Comparison of ENCODE assay signal across 1 cellular context in the genomic region with DNA sequence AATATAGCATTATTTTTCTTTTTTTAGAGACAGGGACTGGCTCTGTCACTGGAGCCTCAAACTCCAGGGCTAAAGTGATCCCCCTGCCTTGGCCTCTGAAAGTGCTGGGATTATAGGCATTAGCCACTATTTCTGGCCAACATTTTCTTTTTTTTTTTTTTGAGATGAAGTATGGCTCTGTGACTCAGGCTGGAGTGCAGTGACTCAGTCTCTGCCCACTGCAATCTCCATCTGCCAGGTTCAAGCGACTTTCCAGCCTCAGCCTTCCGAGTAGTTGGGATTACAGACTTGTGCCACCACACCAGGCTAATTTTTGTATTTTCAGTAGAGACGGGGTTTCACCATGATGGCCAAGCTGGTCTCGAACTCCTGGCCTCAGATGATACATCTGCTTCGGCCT.
TF ChIP-seq lines count a peak whose summit lies in the region.

No MANE protein-coding gene starts in this region.

TF ChIP-seq in GM23338, 12 proteins besides CTCF, POLR2A, EP300 and RAD21 (continued from another document):
- TF ChIP-seq, protein P1, sequence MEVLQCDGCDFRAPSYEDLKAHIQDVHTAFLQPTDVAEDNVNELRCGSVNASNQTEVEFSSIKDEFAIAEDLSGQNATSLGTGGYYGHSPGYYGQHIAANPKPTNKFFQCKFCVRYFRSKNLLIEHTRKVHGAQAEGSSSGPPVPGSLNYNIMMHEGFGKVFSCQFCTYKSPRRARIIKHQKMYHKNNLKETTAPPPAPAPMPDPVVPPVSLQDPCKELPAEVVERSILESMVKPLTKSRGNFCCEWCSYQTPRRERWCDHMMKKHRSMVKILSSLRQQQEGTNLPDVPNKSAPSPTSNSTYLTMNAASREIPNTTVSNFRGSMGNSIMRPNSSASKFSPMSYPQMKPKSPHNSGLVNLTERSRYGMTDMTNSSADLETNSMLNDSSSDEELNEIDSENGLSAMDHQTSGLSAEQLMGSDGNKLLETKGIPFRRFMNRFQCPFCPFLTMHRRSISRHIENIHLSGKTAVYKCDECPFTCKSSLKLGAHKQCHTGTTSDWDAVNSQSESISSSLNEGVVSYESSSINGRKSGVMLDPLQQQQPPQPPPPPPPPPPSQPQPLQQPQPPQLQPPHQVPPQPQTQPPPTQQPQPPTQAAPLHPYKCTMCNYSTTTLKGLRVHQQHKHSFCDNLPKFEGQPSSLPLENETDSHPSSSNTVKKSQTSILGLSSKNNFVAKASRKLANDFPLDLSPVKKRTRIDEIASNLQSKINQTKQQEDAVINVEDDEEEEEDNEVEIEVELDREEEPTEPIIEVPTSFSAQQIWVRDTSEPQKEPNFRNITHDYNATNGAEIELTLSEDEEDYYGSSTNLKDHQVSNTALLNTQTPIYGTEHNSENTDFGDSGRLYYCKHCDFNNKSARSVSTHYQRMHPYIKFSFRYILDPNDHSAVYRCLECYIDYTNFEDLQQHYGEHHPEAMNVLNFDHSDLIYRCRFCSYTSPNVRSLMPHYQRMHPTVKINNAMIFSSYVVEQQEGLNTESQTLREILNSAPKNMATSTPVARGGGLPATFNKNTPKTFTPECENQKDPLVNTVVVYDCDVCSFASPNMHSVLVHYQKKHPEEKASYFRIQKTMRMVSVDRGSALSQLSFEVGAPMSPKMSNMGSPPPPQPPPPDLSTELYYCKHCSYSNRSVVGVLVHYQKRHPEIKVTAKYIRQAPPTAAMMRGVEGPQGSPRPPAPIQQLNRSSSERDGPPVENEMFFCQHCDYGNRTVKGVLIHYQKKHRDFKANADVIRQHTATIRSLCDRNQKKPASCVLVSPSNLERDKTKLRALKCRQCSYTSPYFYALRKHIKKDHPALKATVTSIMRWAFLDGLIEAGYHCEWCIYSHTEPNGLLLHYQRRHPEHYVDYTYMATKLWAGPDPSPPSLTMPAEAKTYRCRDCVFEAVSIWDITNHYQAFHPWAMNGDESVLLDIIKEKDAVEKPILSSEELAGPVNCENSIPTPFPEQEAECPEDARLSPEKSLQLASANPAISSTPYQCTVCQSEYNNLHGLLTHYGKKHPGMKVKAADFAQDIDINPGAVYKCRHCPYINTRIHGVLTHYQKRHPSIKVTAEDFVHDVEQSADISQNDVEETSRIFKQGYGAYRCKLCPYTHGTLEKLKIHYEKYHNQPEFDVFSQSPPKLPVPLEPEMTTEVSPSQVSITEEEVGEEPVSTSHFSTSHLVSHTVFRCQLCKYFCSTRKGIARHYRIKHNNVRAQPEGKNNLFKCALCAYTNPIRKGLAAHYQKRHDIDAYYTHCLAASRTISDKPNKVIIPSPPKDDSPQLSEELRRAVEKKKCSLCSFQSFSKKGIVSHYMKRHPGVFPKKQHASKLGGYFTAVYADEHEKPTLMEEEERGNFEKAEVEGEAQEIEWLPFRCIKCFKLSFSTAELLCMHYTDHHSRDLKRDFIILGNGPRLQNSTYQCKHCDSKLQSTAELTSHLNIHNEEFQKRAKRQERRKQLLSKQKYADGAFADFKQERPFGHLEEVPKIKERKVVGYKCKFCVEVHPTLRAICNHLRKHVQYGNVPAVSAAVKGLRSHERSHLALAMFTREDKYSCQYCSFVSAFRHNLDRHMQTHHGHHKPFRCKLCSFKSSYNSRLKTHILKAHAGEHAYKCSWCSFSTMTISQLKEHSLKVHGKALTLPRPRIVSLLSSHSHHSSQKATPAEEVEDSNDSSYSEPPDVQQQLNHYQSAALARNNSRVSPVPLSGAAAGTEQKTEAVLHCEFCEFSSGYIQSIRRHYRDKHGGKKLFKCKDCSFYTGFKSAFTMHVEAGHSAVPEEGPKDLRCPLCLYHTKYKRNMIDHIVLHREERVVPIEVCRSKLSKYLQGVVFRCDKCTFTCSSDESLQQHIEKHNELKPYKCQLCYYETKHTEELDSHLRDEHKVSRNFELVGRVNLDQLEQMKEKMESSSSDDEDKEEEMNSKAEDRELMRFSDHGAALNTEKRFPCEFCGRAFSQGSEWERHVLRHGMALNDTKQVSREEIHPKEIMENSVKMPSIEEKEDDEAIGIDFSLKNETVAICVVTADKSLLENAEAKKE (CRISPR knock-in tag; IDR thresholded peaks at IDR 0.05): no peak
- TF ChIP-seq EZH2phosphoT487 (IDR thresholded peaks at IDR 0.05; ENCODE audit: unreplicated experiment) (no peak), POLR2AphosphoS5 (IDR thresholded peaks at IDR 0.05; ENCODE audit: low read depth) (no peak), CREB1 (CRISPR knock-in tag; IDR thresholded peaks at IDR 0.05; ENCODE audit: low read depth) (no peak), EZH2 (IDR thresholded peaks at IDR 0.05; ENCODE audit: low read depth, unreplicated experiment) (no peak), ZNF331 (CRISPR knock-in tag; IDR thresholded peaks at IDR 0.05; ENCODE audit: low read depth) (no peak), JUNB (IDR thresholded peaks at IDR 0.05; ENCODE audit: unreplicated experiment) (no peak)
- TF ChIP-seq, protein P2, sequence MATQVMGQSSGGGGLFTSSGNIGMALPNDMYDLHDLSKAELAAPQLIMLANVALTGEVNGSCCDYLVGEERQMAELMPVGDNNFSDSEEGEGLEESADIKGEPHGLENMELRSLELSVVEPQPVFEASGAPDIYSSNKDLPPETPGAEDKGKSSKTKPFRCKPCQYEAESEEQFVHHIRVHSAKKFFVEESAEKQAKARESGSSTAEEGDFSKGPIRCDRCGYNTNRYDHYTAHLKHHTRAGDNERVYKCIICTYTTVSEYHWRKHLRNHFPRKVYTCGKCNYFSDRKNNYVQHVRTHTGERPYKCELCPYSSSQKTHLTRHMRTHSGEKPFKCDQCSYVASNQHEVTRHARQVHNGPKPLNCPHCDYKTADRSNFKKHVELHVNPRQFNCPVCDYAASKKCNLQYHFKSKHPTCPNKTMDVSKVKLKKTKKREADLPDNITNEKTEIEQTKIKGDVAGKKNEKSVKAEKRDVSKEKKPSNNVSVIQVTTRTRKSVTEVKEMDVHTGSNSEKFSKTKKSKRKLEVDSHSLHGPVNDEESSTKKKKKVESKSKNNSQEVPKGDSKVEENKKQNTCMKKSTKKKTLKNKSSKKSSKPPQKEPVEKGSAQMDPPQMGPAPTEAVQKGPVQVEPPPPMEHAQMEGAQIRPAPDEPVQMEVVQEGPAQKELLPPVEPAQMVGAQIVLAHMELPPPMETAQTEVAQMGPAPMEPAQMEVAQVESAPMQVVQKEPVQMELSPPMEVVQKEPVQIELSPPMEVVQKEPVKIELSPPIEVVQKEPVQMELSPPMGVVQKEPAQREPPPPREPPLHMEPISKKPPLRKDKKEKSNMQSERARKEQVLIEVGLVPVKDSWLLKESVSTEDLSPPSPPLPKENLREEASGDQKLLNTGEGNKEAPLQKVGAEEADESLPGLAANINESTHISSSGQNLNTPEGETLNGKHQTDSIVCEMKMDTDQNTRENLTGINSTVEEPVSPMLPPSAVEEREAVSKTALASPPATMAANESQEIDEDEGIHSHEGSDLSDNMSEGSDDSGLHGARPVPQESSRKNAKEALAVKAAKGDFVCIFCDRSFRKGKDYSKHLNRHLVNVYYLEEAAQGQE (IDR thresholded peaks at IDR 0.05; ENCODE audit: unreplicated experiment): no peak
